ENCODE assay signal across 10 cellular contexts in genomic region chr1:212256404-212256803, GRCh38. TPM values are rescaled to one million over a fixed set of nuclear protein-coding genes. Genes with fewer than 3 reads are reported as not detected.
DNase-seq lines count a peak whose midpoint lies in the region; TF ChIP-seq lines count a peak whose summit lies in the region.
"Had no signal": no experiment of that assay in that cellular context is flagged by ENCODE, and none has a peak within 500 bp of the region (broad histone marks: within the 10 kb centered on the region; RNA-seq: fewer than 3 reads in every experiment).

No MANE protein-coding gene starts in this region.

- no peaks in the 10 kb centered on the region for H3K27me3 ChIP-seq in MG63

- DNase-seq in GM13976 (ENCODE audit: low spot score) (peak; percentile 27), Kasumi-1 (lab: John Stamatoyannopoulos, UW) (peak; percentile 90), nephron progenitor cell (no peak), OCI-M2 (lab: John Stamatoyannopoulos, UW; ENCODE audit: unreplicated experiment) (no peak), NCI-H1930 (lab: John Stamatoyannopoulos, UW) (no peak), NCI-H2171 (lab: John Stamatoyannopoulos, UW) (no peak), MG63 (no peak)
- peak; percentile 53 for DNase-seq in activated T-helper 1 cell treated with anti-CD3 and anti-CD28 coated beads, Interleukin-12 subunit alpha, Interleukin-12 subunit beta, Interleukin-2, Interleukin-4 antibody, amounts not matched to agents 30 ng/mL and 10 ng/mL and 1 ng/mL, durations not matched to agents 14 hours and 24 hours and 36 hours (ENCODE audit: low spot score)
- DNase-seq: effector CD4-positive, alpha-beta T cell; NCI-H187 treated with DMSO at 0.1 percent for 48 hours had no signal

- in situ Hi-C loops in GM13976 (cut with MboI; ENCODE audit: low sequenced_read_pairs, unreplicated experiment): no loop called here

- H3K36me3 ChIP-seq in MG63: no peaks in the 10 kb centered on the region

- H3K36me3 Mint-ChIP-seq in activated T-helper 1 cell treated with anti-CD3 and anti-CD28 coated beads, Interleukin-12 subunit alpha, Interleukin-12 subunit beta, Interleukin-2, Interleukin-4 antibody, amounts not matched to agents 30 ng/mL and 10 ng/mL and 1 ng/mL, durations not matched to agents 14 hours and 24 hours and 36 hours (ENCODE audit: low read depth): peaks cover 5% of the 10 kb centered on the region
- no peaks in the 10 kb centered on the region for H3K36me3 Mint-ChIP-seq in nephron progenitor cell (ENCODE audit: low read depth)

- peak overlapping the region; percentile 83 for H3K27ac Mint-ChIP-seq in activated T-helper 1 cell treated with anti-CD3 and anti-CD28 coated beads, Interleukin-12 subunit alpha, Interleukin-12 subunit beta, Interleukin-2, Interleukin-4 antibody, amounts not matched to agents 30 ng/mL and 10 ng/mL and 1 ng/mL, durations not matched to agents 14 hours and 24 hours and 36 hours
- H3K27ac Mint-ChIP-seq in nephron progenitor cell: peak overlapping the region; percentile 71

- peak overlapping the region; percentile 27 for H3K4me3 Mint-ChIP-seq in activated T-helper 1 cell treated with anti-CD3 and anti-CD28 coated beads, Interleukin-12 subunit alpha, Interleukin-12 subunit beta, Interleukin-2, Interleukin-4 antibody, amounts not matched to agents 30 ng/mL and 10 ng/mL and 1 ng/mL, durations not matched to agents 14 hours and 24 hours and 36 hours
- H3K4me3 Mint-ChIP-seq in nephron progenitor cell: no peak overlapping the region

- H3K4me3 ChIP-seq in MG63: no peak overlapping the region

- peaks cover 73% of the 10 kb centered on the region for H3K4me1 Mint-ChIP-seq in activated T-helper 1 cell treated with anti-CD3 and anti-CD28 coated beads, Interleukin-12 subunit alpha, Interleukin-12 subunit beta, Interleukin-2, Interleukin-4 antibody, amounts not matched to agents 30 ng/mL and 10 ng/mL and 1 ng/mL, durations not matched to agents 14 hours and 24 hours and 36 hours (ENCODE audit: low read depth)
- peaks cover 24% of the 10 kb centered on the region for H3K4me1 Mint-ChIP-seq in nephron progenitor cell

- no peak for TF ChIP-seq CTCF in GM13976 (IDR thresholded peaks at IDR 0.05; ENCODE audit: borderline replicate concordance, control extremely low read depth, extremely low read depth, insufficient read depth, missing control alignments)
- TF ChIP-seq CTCF in nephron progenitor cell (IDR thresholded peaks at IDR 0.05): no peak

- intact Hi-C loops in activated T-helper 1 cell treated with anti-CD3 and anti-CD28 coated beads, Interleukin-12 subunit alpha, Interleukin-12 subunit beta, Interleukin-2, Interleukin-4 antibody, amounts not matched to agents 30 ng/mL and 10 ng/mL and 1 ng/mL, durations not matched to agents 14 hours and 24 hours and 36 hours (cut with micrococcal nuclease): loop anchor here (1.0 kb wide), 1 partner anchor 22 kb away; no protein-coding TSS in a partner anchor

- H3K9me3 Mint-ChIP-seq in activated T-helper 1 cell treated with anti-CD3 and anti-CD28 coated beads, Interleukin-12 subunit alpha, Interleukin-12 subunit beta, Interleukin-2, Interleukin-4 antibody, amounts not matched to agents 30 ng/mL and 10 ng/mL and 1 ng/mL, durations not matched to agents 14 hours and 24 hours and 36 hours: peaks cover 3% of the 10 kb centered on the region
- H3K9me3 Mint-ChIP-seq in nephron progenitor cell: no peaks in the 10 kb centered on the region

- no peaks in the 10 kb centered on the region for H3K9me3 ChIP-seq in MG63

- no peaks in the 10 kb centered on the region for H3K27me3 Mint-ChIP-seq in activated T-helper 1 cell treated with anti-CD3 and anti-CD28 coated beads, Interleukin-12 subunit alpha, Interleukin-12 subunit beta, Interleukin-2, Interleukin-4 antibody, amounts not matched to agents 30 ng/mL and 10 ng/mL and 1 ng/mL, durations not matched to agents 14 hours and 24 hours and 36 hours (ENCODE audit: insufficient read depth)
- peaks cover 11% of the 10 kb centered on the region for H3K27me3 Mint-ChIP-seq in nephron progenitor cell (ENCODE audit: low read depth, poor library complexity)

RNA-seq across cellular contexts. Expression of gene PPP2R5A, which starts 28.8 kb away (rescaled TPM):
- total RNA-seq in activated T-helper 1 cell treated with anti-CD3 and anti-CD28 coated beads, Interleukin-12 subunit alpha, Interleukin-12 subunit beta, Interleukin-2, Interleukin-4 antibody, amounts not matched to agents 30 ng/mL and 10 ng/mL and 1 ng/mL, durations not matched to agents 14 hours and 24 hours and 36 hours: 46.4 and 53.7 TPM in 2 replicates
- 23.6 and 40.7 TPM in 2 replicates for total RNA-seq in MG63 (2014; rRNA removed; shearing (Covaris generic); ENCODE audit: low replicate concordance)

Comparison
In these comparisons a context has a peak if more than half of its experiments do, and no peak if none do; other contexts are left out.
1. DNase-seq: peak in GM13976 (single experiment), Kasumi-1 (2 of 2) and activated T-helper 1 cell treated with anti-CD3 and anti-CD28 coated beads, Interleukin-12 subunit alpha, Interleukin-12 subunit beta, Interleukin-2, Interleukin-4 antibody, amounts not matched to agents 30 ng/mL and 10 ng/mL and 1 ng/mL, durations not matched to agents 14 hours and 24 hours and 36 hours (single experiment); none in nephron progenitor cell (single experiment), OCI-M2 (single experiment), NCI-H1930 (0 of 2), NCI-H2171 (single experiment) and MG63 (single experiment).